In genomic region chr5:58040044-58040443, GRCh38 we compare ENCODE assay signal across 18 cellular contexts.
"Had no signal": no experiment of that assay in that cellular context is flagged by ENCODE, and none has a peak within 500 bp of the region (broad histone marks: within the 10 kb centered on the region; RNA-seq: fewer than 3 reads in every experiment).

No MANE protein-coding gene starts in this region.

- H2AFZ ChIP-seq: neural progenitor cell had no signal

- H3K27me3 ChIP-seq: neural progenitor cell, ovary, transverse colon, vagina had no signal

- H3K27ac Mint-ChIP-seq: activated T-helper 17 cell treated with anti-CD3 and anti-CD28 coated beads, Interleukin-2, amount 50 U/mL, for 72 hours; endodermal cell; naive B cell; neural progenitor cell; stimulated activated naive B cell treated with anti-CD40 and anti-IgM and Interleukin-4, amounts not matched to agents 10 μg/mL and 1 μg/mL and 100 μg/mL, for 72 hours; T-cell had no signal

- H3K36me3 Mint-ChIP-seq: naive B cell; neural progenitor cell; stimulated activated naive B cell treated with anti-CD40 and anti-IgM and Interleukin-4, amounts not matched to agents 10 μg/mL and 1 μg/mL and 100 μg/mL, for 72 hours; T-cell had no signal

- H3K9me3 Mint-ChIP-seq: activated T-helper 17 cell treated with anti-CD3 and anti-CD28 coated beads, Interleukin-2, amount 50 U/mL, for 72 hours; endodermal cell; naive B cell; neural progenitor cell; stimulated activated naive B cell treated with anti-CD40 and anti-IgM and Interleukin-4, amounts not matched to agents 10 μg/mL and 1 μg/mL and 100 μg/mL, for 72 hours; T-cell had no signal

- ATAC-seq: activated CD4-positive, CD25-positive, alpha-beta regulatory T cell treated with anti-CD3 and anti-CD28 coated beads, Interleukin-2, amount 50 U/mL, for 24 hours; activated T-helper 17 cell treated with anti-CD3 and anti-CD28 coated beads, Interleukin-2, amount 50 U/mL, for 72 hours; stimulated activated naive B cell treated with anti-CD40 and anti-IgM and Interleukin-4, amounts not matched to agents 10 μg/mL and 1 μg/mL and 100 μg/mL, for 72 hours; T-cell had no signal

- H3K4me3 Mint-ChIP-seq: activated T-helper 17 cell treated with anti-CD3 and anti-CD28 coated beads, Interleukin-2, amount 50 U/mL, for 72 hours; endodermal cell; naive B cell; neural progenitor cell; stimulated activated naive B cell treated with anti-CD40 and anti-IgM and Interleukin-4, amounts not matched to agents 10 μg/mL and 1 μg/mL and 100 μg/mL, for 72 hours; T-cell had no signal

- H3K9ac ChIP-seq: neural progenitor cell had no signal

- H3K9me3 ChIP-seq: ovary, transverse colon, vagina had no signal

- DNase-seq: activated CD4-positive, alpha-beta T cell treated with anti-CD3 and anti-CD28 coated beads, Interleukin-2, amount 50 U/mL, for 1 hour; activated naive CD4-positive, alpha-beta T cell treated with Interleukin-2 at 50 U/mL for 16 hours; activated T-cell treated with anti-CD3 and anti-CD28 coated beads for 4 hours; anterior cingulate cortex; endodermal cell; kidney glomerular epithelial cell; naive B cell; ovary; stimulated activated CD4-positive, alpha-beta T cell treated with anti-CD3 and anti-CD28 coated beads, Interleukin-2, amount 100 ng/mL, for 48 hours; stimulated activated naive B cell treated with anti-CD40 and anti-IgM and Interleukin-4, amounts not matched to agents 10 μg/mL and 1 μg/mL and 100 μg/mL, for 72 hours; T-cell; T1000; transverse colon had no signal

- H3K27me3 Mint-ChIP-seq: naive B cell; stimulated activated naive B cell treated with anti-CD40 and anti-IgM and Interleukin-4, amounts not matched to agents 10 μg/mL and 1 μg/mL and 100 μg/mL, for 72 hours had no signal

- H3K27ac ChIP-seq: neural progenitor cell, ovary, transverse colon, vagina had no signal

- H3K4me2 ChIP-seq: neural progenitor cell had no signal

- H3K4me1 ChIP-seq: neural progenitor cell, vagina had no signal

- H3K4me1 Mint-ChIP-seq: activated T-helper 17 cell treated with anti-CD3 and anti-CD28 coated beads, Interleukin-2, amount 50 U/mL, for 72 hours; naive B cell; neural progenitor cell; stimulated activated naive B cell treated with anti-CD40 and anti-IgM and Interleukin-4, amounts not matched to agents 10 μg/mL and 1 μg/mL and 100 μg/mL, for 72 hours; T-cell had no signal

- H3K4me3 ChIP-seq: lung, neural progenitor cell, ovary, transverse colon, vagina had no signal

- H3K36me3 ChIP-seq: neural progenitor cell, ovary, transverse colon, vagina had no signal
